Comparison of ENCODE assay signal across 1 cellular context in genomic region chr6:33213989-33214335, GRCh38.
TF ChIP-seq lines count a peak whose summit lies in the region.

No MANE protein-coding gene starts in this region.

TF ChIP-seq in K562, 482 proteins besides CTCF, POLR2A, EP300 and RAD21:
- no peak for TF ChIP-seq EGR1 (conservative IDR thresholded peaks at IDR 0.05)
- no peak for TF ChIP-seq SRSF1 (IDR thresholded peaks at IDR 0.05; ENCODE audit: low read depth, low read length)
- no peak for TF ChIP-seq SNIP1 (IDR thresholded peaks at IDR 0.05; ENCODE audit: low read depth)
- TF ChIP-seq TSHZ1 (CRISPR knock-in tag; IDR thresholded peaks at IDR 0.05) = no peak
- TF ChIP-seq SMARCA5 (IDR thresholded peaks at IDR 0.05) = no peak
- no peak for TF ChIP-seq CBX5 (IDR thresholded peaks at IDR 0.05; ENCODE audit: borderline replicate concordance, low read depth)
- TF ChIP-seq CUX1 (CRISPR knock-in tag; IDR thresholded peaks at IDR 0.05) = no peak
- no peak for TF ChIP-seq HNRNPK (IDR thresholded peaks at IDR 0.05; ENCODE audit: low read depth, low read length, poor library complexity, severe bottlenecking)
- no peak for TF ChIP-seq ZNF444 (CRISPR knock-in tag; IDR thresholded peaks at IDR 0.05)
- no peak for TF ChIP-seq ZNF253 (CRISPR knock-in tag; conservative IDR thresholded peaks at IDR 0.05)
- TF ChIP-seq FOXP4 (CRISPR knock-in tag; IDR thresholded peaks at IDR 0.05; ENCODE audit: borderline replicate concordance) = no peak
- no peak for TF ChIP-seq SRSF3 (IDR thresholded peaks at IDR 0.05; ENCODE audit: insufficient read depth, low read length)
- no peak for TF ChIP-seq LEF1 (IDR thresholded peaks at IDR 0.05)
- no peak for TF ChIP-seq PHF8 (IDR thresholded peaks at IDR 0.05; ENCODE audit: borderline replicate concordance, low read length)
- TF ChIP-seq L3MBTL2 (IDR thresholded peaks at IDR 0.05) = no peak
- no peak for TF ChIP-seq BRD4 (IDR thresholded peaks at IDR 0.05)
- no peak for TF ChIP-seq BRCA1 (IDR thresholded peaks at IDR 0.05)
- TF ChIP-seq BRCA1 (CRISPR knock-in tag; IDR thresholded peaks at IDR 0.05) = no peak
- no peak for TF ChIP-seq SOX6 (IDR thresholded peaks at IDR 0.05)
- TF ChIP-seq XRCC4 (IDR thresholded peaks at IDR 0.05; ENCODE audit: extremely low read depth, insufficient read depth, insufficient read length) = no peak
